25 cellular contexts compared by ENCODE assay signal in genomic region chr9:111020594-111020993, GRCh38. TPM values are rescaled to one million over a fixed set of nuclear protein-coding genes. Genes with fewer than 3 reads are reported as not detected.
"Had no signal": no experiment of that assay in that cellular context is flagged by ENCODE, and none has a peak within 500 bp of the region (broad histone marks: within the 10 kb centered on the region; RNA-seq: fewer than 3 reads in every experiment).

No MANE protein-coding gene starts in this region.

- H3K4me3 ChIP-seq: body of pancreas, cardiac muscle cell, colonic mucosa, gastrocnemius medialis, smooth muscle cell, thoracic aorta had no signal

- H3K27me3 ChIP-seq: body of pancreas, cardiac muscle cell, colonic mucosa, gastrocnemius medialis had no signal

- DNase-seq: activated CD4-positive, alpha-beta T cell treated with anti-CD3 and anti-CD28 coated beads for 4 hours; activated CD4-positive, alpha-beta T cell treated with anti-CD3 and anti-CD28 coated beads, Interleukin-2, amount 50 U/mL, for 4 hours; activated effector memory CD4-positive, alpha-beta T cell treated with Interleukin-2 at 50 U/mL for 16 hours; activated naive CD4-positive, alpha-beta T cell treated with Interleukin-2 at 50 U/mL for 16 hours; activated T-cell treated with anti-CD3 and anti-CD28 coated beads for 4 hours; activated T-cell treated with anti-CD3 and anti-CD28 coated beads, Interleukin-2, amount 50 U/mL, for 72 hours; aorta; body of pancreas; cerebellar nuclear complex; colonic mucosa; effector memory CD4-positive, alpha-beta T cell; erythroblast; gastrocnemius medialis; glutamatergic neuron; natural killer cell; retina; stimulated activated CD4-positive, alpha-beta T cell treated with anti-CD3 and anti-CD28 coated beads, Interleukin-1b, Interleukin-23, amount 100 ng/mL, for 48 hours; stimulated activated naive B cell treated with anti-CD40 and anti-IgM and Interleukin-4, amounts not matched to agents 10 μg/mL and 1 μg/mL and 100 μg/mL, for 72 hours; trophoblast cell had no signal

- H3K27me3 Mint-ChIP-seq: activated naive CD8-positive, alpha-beta T cell; stimulated activated naive B cell treated with anti-CD40 and anti-IgM and Interleukin-4, amounts not matched to agents 10 μg/mL and 1 μg/mL and 100 μg/mL, for 72 hours had no signal

- H3K27ac ChIP-seq: cardiac muscle cell, colonic mucosa, gastrocnemius medialis, thoracic aorta had no signal

- H3K9me3 ChIP-seq: body of pancreas, colonic mucosa, gastrocnemius medialis, thoracic aorta had no signal

- H3K36me3 Mint-ChIP-seq: activated naive CD8-positive, alpha-beta T cell; natural killer cell; stimulated activated naive B cell treated with anti-CD40 and anti-IgM and Interleukin-4, amounts not matched to agents 10 μg/mL and 1 μg/mL and 100 μg/mL, for 72 hours had no signal

- H3K4me3 Mint-ChIP-seq: activated naive CD8-positive, alpha-beta T cell; activated T-cell treated with anti-CD3 and anti-CD28 coated beads, Interleukin-2, amount 50 U/mL, for 72 hours; natural killer cell; stimulated activated naive B cell treated with anti-CD40 and anti-IgM and Interleukin-4, amounts not matched to agents 10 μg/mL and 1 μg/mL and 100 μg/mL, for 72 hours had no signal

- H3K4me2 ChIP-seq: smooth muscle cell had no signal

- H3K4me1 ChIP-seq: gastrocnemius medialis had no signal

- H3K4me1 Mint-ChIP-seq: natural killer cell had no signal

- H3K36me3 ChIP-seq: cardiac muscle cell, colonic mucosa, gastrocnemius medialis, thoracic aorta had no signal

- ATAC-seq: activated T-cell treated with anti-CD3 and anti-CD28 coated beads, Interleukin-2, amount 50 U/mL, for 72 hours; body of pancreas; gastrocnemius medialis; natural killer cell; stimulated activated naive B cell treated with anti-CD40 and anti-IgM and Interleukin-4, amounts not matched to agents 10 μg/mL and 1 μg/mL and 100 μg/mL, for 72 hours had no signal

- H3K27ac Mint-ChIP-seq: activated naive CD8-positive, alpha-beta T cell; natural killer cell; stimulated activated naive B cell treated with anti-CD40 and anti-IgM and Interleukin-4, amounts not matched to agents 10 μg/mL and 1 μg/mL and 100 μg/mL, for 72 hours had no signal

RNA-seq across cellular contexts. Expression of gene LPAR1, which starts 17.7 kb away (rescaled TPM):
- total RNA-seq: activated T-cell treated with anti-CD3 and anti-CD28 coated beads, Interleukin-2, amount 50 U/mL, for 72 hours; dermis microvascular lymphatic vessel endothelial cell; T-helper 1 cell treated with Interleukin-12 subunit alpha and Interleukin-12 subunit beta and Interleukin-4 antibody, amounts not matched to agents 30 ng/mL and 1 ng/mL, for 36 hours had no signal
